8 cellular contexts compared by ENCODE assay signal in genomic region chr9:5449521-5450359, GRCh38. TPM values are rescaled to one million over a fixed set of nuclear protein-coding genes. Genes with fewer than 3 reads are reported as not detected.
A peak's percentile ranks its signal among the peaks of the same experiment; 100 is the strongest.
DNase-seq lines count a peak whose midpoint lies in the region; ATAC-seq and TF ChIP-seq lines count a peak whose summit lies in the region.

No MANE protein-coding gene starts in this region.

- peaks cover 19 to 37% (median 21%) of the 10 kb centered on the region in 3 donors for H3K4me1 Mint-ChIP-seq in naive B cell

- no peaks in the 10 kb centered on the region for H3K27me3 Mint-ChIP-seq in naive B cell

- POLR2A ChIA-PET in BJ (lab: Charles Lee), result interaction anchor here (0.7 to 1.1 kb wide), 2 partner anchors 12 to 155 kb away, joined by 4 read pairs; partner anchors contain the start of gene PLGRKT

- no peak for DNase-seq in BJ (ENCODE audit: low read depth)
- DNase-seq in LNCaP clone FGC (ENCODE audit: low read depth), result no peak
- no peak for DNase-seq in naive B cell
- DNase-seq in NCI-H524 (lab: John Stamatoyannopoulos, UW), result no peak
- no peak for DNase-seq in T1000 (lab: John Stamatoyannopoulos, UW)

- H3K9me3 Mint-ChIP-seq in naive B cell, result no peaks in the 10 kb centered on the region

- H3K4me3 ChIP-seq in BJ (ENCODE audit: low read depth, low read length) (peak overlapping the region; percentile 72), LNCaP clone FGC (ENCODE audit: low read depth, low read length) (peak overlapping the region; percentile 55)

- TF ChIP-seq CTCF in BJ (IDR thresholded peaks at IDR 0.05; ENCODE audit: insufficient read depth, low read depth, low read length) (no peak), LNCaP clone FGC (IDR thresholded peaks at IDR 0.05; ENCODE audit: control insufficient read depth, extremely low read depth, insufficient read depth) (no peak)

- H3K27me3 ChIP-seq in BJ (ENCODE audit: control insufficient read depth, insufficient read depth, low read length), result no peaks in the 10 kb centered on the region

- CTCF ChIA-PET in BJ (lab: Yijun Ruan, JAX), result interaction anchor here (0.7 to 4.5 kb wide), 22 partner anchors 8 to 708 kb away, joined by 3 to 30 read pairs (median 4); partner anchors contain the start of gene PLGRKT

- H3K27ac Mint-ChIP-seq in naive B cell, result peak overlapping the region; percentile 15 to 97 (median 76)

- H3K36me3 Mint-ChIP-seq in naive B cell, result no peaks in the 10 kb centered on the region

- peak; percentile 6 to 20 for ATAC-seq in naive B cell (ENCODE audit: low read depth in 2 of 2)
- ATAC-seq in GM18498 (IDR thresholded peaks at IDR 0.05; ENCODE audit: unreplicated experiment), result no peak
- no peak for ATAC-seq in HG03354 (IDR thresholded peaks at IDR 0.05; ENCODE audit: poor library complexity, severe bottlenecking, unreplicated experiment)

- H3K36me3 ChIP-seq in BJ (ENCODE audit: control insufficient read depth, insufficient read depth, low read length), result no peaks in the 10 kb centered on the region

- peak overlapping the region; percentile 91 to 97 (median 93) for H3K4me3 Mint-ChIP-seq in naive B cell

- H3K27ac ChIP-seq in cingulate gyrus (ENCODE audit: low read depth, low read length), result peak overlapping the region; percentile 41

RNA-seq across cellular contexts. Expression of gene CD274, which starts 0.6 kb away (rescaled TPM):
- polyA plus RNA-seq in BJ (2011; rRNA removed), result 3.8 and 4.4 TPM in 2 replicates
- polyA minus RNA-seq in BJ (2011; rRNA and poly(A)+ RNA removed), result 3.5 and 3.8 TPM in 2 replicates
- polyA plus RNA-seq in naive B cell (ENCODE audit: low read depth in 6 of 6), result under 1 TPM in 5 of 6 donors, not detected in 1; 0.29 to 0.61 (median 0.40) TPM

RNA-seq across cellular contexts. Expression of gene PLGRKT, which starts 12.0 kb away (rescaled TPM):
- 7.7 and 14.2 TPM in 2 replicates for polyA plus RNA-seq in BJ (2011; rRNA removed)
- 2.2 and 5.7 TPM in 2 replicates for polyA minus RNA-seq in BJ (2011; rRNA and poly(A)+ RNA removed)
- polyA plus RNA-seq in naive B cell (ENCODE audit: low read depth in 6 of 6), result 10 to 100 TPM; 30.3 to 61.6 (median 49.1) TPM

Comparison
In these comparisons a context has a peak if more than half of its experiments do, and no peak if none do; other contexts are left out.
1. ATAC-seq: peak in naive B cell (2 of 2); none in GM18498 (single experiment) and HG03354 (single experiment).